In genomic region chr3:117955196-117955595, GRCh38 we compare ENCODE assay signal across 26 cellular contexts.
DNase-seq lines count a peak whose midpoint lies in the region; ATAC-seq lines count a peak whose summit lies in the region.
"Had no signal": no experiment of that assay in that cellular context is flagged by ENCODE, and none has a peak within 500 bp of the region (broad histone marks: within the 10 kb centered on the region; RNA-seq: fewer than 3 reads in every experiment).

No MANE protein-coding gene starts in this region.

- no peak overlapping the region for H3K27ac ChIP-seq in substantia nigra (ENCODE audit: low read depth, low read length, poor library complexity, severe bottlenecking)
- H3K27ac ChIP-seq: 22Rv1, body of pancreas, epithelial cell of prostate, heart left ventricle, tibial artery had no signal

- DNase-seq in DMS153 (lab: John Stamatoyannopoulos, UW), result peak; percentile 35
- no peak for DNase-seq in DMS153 treated with DMSO at 0.1 percent for 48 hours (lab: John Stamatoyannopoulos, UW; ENCODE audit: unreplicated experiment)
- DNase-seq in NCI-H1092 treated with DMSO at 0.1 percent for 48 hours (lab: John Stamatoyannopoulos, UW), result peak; percentile 77
- DNase-seq in NCI-H774 (lab: John Stamatoyannopoulos, UW), result peak; percentile 6
- DNase-seq in fibroblast of peridontal ligament (ENCODE audit: extremely low read depth), result peak; percentile 54
- DNase-seq in substantia nigra (lab: John Stamatoyannopoulos, UW), result no peak
- DNase-seq in Right ventricle myocardium inferior (ENCODE audit: missing footprints), result no peak
- DNase-seq: activated CD4-positive, alpha-beta T cell treated with anti-CD3 and anti-CD28 coated beads, Interleukin-2, amount 50 U/mL, for 48 hours; activated CD8-positive, alpha-beta memory T cell treated with anti-CD3 and anti-CD28 coated beads, Interleukin-2, amount 50 U/mL, for 4 hours; activated naive CD8-positive, alpha-beta T cell treated with anti-CD3 and anti-CD28 coated beads for 36 hours; AML-193; body of pancreas; CD8-positive, alpha-beta T cell; cerebellar nuclear complex; DND-41; HCEC 1CT; heart left ventricle; mammary epithelial cell; NCI-H187 treated with DMSO at 0.1 percent for 48 hours; OCI-M1; stimulated activated naive CD8-positive, alpha-beta T cell treated with anti-CD3 and anti-CD28 coated beads, Interleukin-15, amount 100 ng/mL, for 72 hours; tibial artery had no signal

- intact Hi-C loops in Right ventricle myocardium inferior (cut with DNase I), result no loop called here

- ATAC-seq in HG03520 (IDR thresholded peaks at IDR 0.05; ENCODE audit: unreplicated experiment) (no peak), Right ventricle myocardium inferior (no peak)
- ATAC-seq: activated T-helper 17 cell treated with anti-CD3 and anti-CD28 coated beads, Interleukin-2, amount 50 U/mL, for 72 hours; body of pancreas; CD8-positive, alpha-beta T cell; heart left ventricle; stimulated activated naive CD8-positive, alpha-beta T cell treated with anti-CD3 and anti-CD28 coated beads, Interleukin-15, amount 100 ng/mL, for 72 hours had no signal

Comparison
In these comparisons a context has a peak if more than half of its experiments do, and no peak if none do; other contexts are left out.
1. DNase-seq: peak in DMS153 (single experiment), NCI-H1092 treated with DMSO at 0.1 percent for 48 hours (single experiment), NCI-H774 (single experiment) and fibroblast of peridontal ligament (single experiment); none in DMS153 treated with DMSO at 0.1 percent for 48 hours (single experiment), substantia nigra (0 of 49) and Right ventricle myocardium inferior (single experiment).